Comparison of ENCODE assay signal across 34 cellular contexts in the genomic region with DNA sequence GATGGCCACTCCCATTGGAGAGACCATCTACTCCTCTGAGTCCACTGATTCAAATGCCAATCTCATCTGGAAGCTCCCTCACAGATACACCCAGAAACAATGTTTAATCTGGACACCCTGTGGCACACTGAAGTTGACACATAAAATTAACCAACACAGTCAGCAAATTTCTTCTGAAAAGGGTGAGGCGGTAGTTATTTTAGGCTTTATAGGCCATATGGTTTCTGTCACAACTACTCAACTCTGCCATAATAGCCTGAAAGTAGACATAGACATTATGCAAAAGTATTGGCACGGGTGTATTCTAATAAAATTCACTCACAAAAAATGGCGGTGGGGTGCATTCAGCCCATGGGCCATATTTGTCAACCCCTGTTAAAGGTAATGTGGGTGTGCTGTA.
"Had no signal": no experiment of that assay in that cellular context is flagged by ENCODE, and none has a peak within 500 bp of the region (broad histone marks: within the 10 kb centered on the region; RNA-seq: fewer than 3 reads in every experiment).

No MANE protein-coding gene starts in this region.

- H3K27me3 ChIP-seq: adrenal gland, body of pancreas, brain microvascular endothelial cell, breast epithelium had no signal

- H3K4me3 ChIP-seq: adrenal gland, body of pancreas, breast epithelium had no signal

- DNase-seq: activated B cell treated with CpG ODN at 0.5 μM for 24 hours; activated CD4-positive, alpha-beta memory T cell treated with anti-CD3 and anti-CD28 coated beads for 36 hours; activated CD4-positive, alpha-beta T cell treated with anti-CD3 and anti-CD28 coated beads for 4 hours; activated CD4-positive, alpha-beta T cell treated with anti-CD3 and anti-CD28 coated beads, Interleukin-2, amount 10 ng/mL, durations not matched to agents 24 days and 14 days; activated CD4-positive, alpha-beta T cell treated with anti-CD3 and anti-CD28 coated beads, Interleukin-2, amount 50 U/mL, for 1 hour; activated CD4-positive, alpha-beta T cell treated with anti-CD3 and anti-CD28 coated beads, Interleukin-2, amount 50 U/mL, for 4 hours; activated CD4-positive, CD25-positive, alpha-beta regulatory T cell treated with anti-CD3 and anti-CD28 coated beads, Interleukin-2, amount 50 U/mL, for 72 hours; activated CD8-positive, alpha-beta memory T cell treated with anti-CD3 and anti-CD28 coated beads, Interleukin-2, amount 50 U/mL, for 4 hours; activated CD8-positive, alpha-beta T cell treated with anti-CD3 and anti-CD28 coated beads for 36 hours; activated effector memory CD4-positive, alpha-beta T cell treated with anti-CD3 and anti-CD28 coated beads, Interleukin-2, amount 50 U/mL, for 16 hours; activated gamma-delta T cell treated with Interleukin-2 at 50 U/mL for 16 hours; activated naive CD4-positive, alpha-beta T cell; activated naive CD4-positive, alpha-beta T cell treated with anti-CD3 and anti-CD28 coated beads for 36 hours; activated naive CD4-positive, alpha-beta T cell treated with anti-CD3 and anti-CD28 coated beads, Interleukin-2, amount 50 U/mL, for 16 hours; activated naive CD8-positive, alpha-beta T cell treated with anti-CD3 and anti-CD28 coated beads for 36 hours; activated T-cell treated with anti-CD3 and anti-CD28 coated beads for 4 hours; activated T-cell treated with anti-CD3 and anti-CD28 coated beads, Interleukin-2, amount 50 U/mL, for 1 hour; activated T-cell treated with anti-CD3 and anti-CD28 coated beads, Interleukin-2, amount 50 U/mL, for 4 hours; activated T-cell treated with anti-CD3 and anti-CD28 coated beads, Interleukin-2, amount 50 U/mL, for 72 hours; adrenal gland; amniotic stem cell; anterior cingulate cortex; body of pancreas; brain microvascular endothelial cell; central memory CD4-positive, alpha-beta T cell; cerebellar nuclear complex; T-helper 2 cell; T-helper 9 cell had no signal

- H3K4me1 ChIP-seq: adrenal gland, body of pancreas, breast epithelium had no signal

- FAIRE-seq: astrocyte, TTC549 had no signal

- H3K27ac ChIP-seq: adrenal gland, body of pancreas, brain microvascular endothelial cell, breast epithelium, VCaP had no signal

- H3K9me3 ChIP-seq: adrenal gland, body of pancreas, breast epithelium had no signal

- ATAC-seq: activated CD8-positive, alpha-beta T cell treated with anti-CD3 and anti-CD28 coated beads for 36 hours; activated naive CD4-positive, alpha-beta T cell treated with anti-CD3 and anti-CD28 coated beads, Interleukin-2, amount 50 U/mL, for 72 hours; activated T-cell treated with anti-CD3 and anti-CD28 coated beads, Interleukin-2, amount 50 U/mL, for 4 hours; activated T-cell treated with anti-CD3 and anti-CD28 coated beads, Interleukin-2, amount 50 U/mL, for 72 hours; activated T-helper 17 cell treated with anti-CD3 and anti-CD28 coated beads, Interleukin-2, amount 50 U/mL, for 72 hours; body of pancreas had no signal

- H3K36me3 ChIP-seq: adrenal gland, brain microvascular endothelial cell, breast epithelium had no signal
